16 cellular contexts compared by ENCODE assay signal in the genomic region with DNA sequence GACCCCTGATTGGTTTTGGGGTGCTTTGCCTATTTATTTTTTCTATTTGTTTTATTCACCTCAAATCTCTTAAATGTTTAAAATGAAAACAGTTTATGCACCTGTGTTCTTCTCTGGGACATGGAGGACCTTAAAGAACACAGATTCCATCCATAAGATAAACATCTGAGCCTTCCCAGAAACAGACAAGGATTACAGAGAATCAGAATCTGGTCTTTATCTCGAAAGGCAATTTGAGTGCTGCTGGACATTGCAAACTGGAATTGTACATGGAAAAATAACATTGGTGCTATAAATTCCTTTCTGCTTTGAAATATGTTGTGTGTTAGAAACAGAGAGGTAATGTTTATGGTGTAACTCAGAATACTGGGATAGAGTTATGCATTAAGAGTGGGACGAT.
"Had no signal": no experiment of that assay in that cellular context is flagged by ENCODE, and none has a peak within 500 bp of the region (broad histone marks: within the 10 kb centered on the region; RNA-seq: fewer than 3 reads in every experiment).

No MANE protein-coding gene starts in this region.

- H3K9me3 ChIP-seq: left lung, psoas muscle, right lobe of liver, thyroid gland had no signal

- H3K4me3 Mint-ChIP-seq: activated naive CD8-positive, alpha-beta T cell treated with anti-CD3 and anti-CD28 coated beads, Interleukin-2, amount 10 ng/mL, durations not matched to agents 7 days and 5 days; effector memory CD8-positive, alpha-beta T cell; memory B cell; stimulated activated naive CD8-positive, alpha-beta T cell treated with anti-CD3 and anti-CD28 coated beads, Interleukin-15, amount 100 ng/mL, for 72 hours had no signal

- H3K27ac ChIP-seq: right lobe of liver, thyroid gland had no signal

- H3K4me1 ChIP-seq: left lung, psoas muscle, right lobe of liver, thyroid gland had no signal

- H3K27me3 Mint-ChIP-seq: activated naive CD8-positive, alpha-beta T cell treated with anti-CD3 and anti-CD28 coated beads, Interleukin-2, amount 10 ng/mL, durations not matched to agents 7 days and 5 days; stimulated activated naive CD8-positive, alpha-beta T cell treated with anti-CD3 and anti-CD28 coated beads, Interleukin-15, amount 100 ng/mL, for 72 hours had no signal

- H3K36me3 ChIP-seq: left lung, right lobe of liver, thyroid gland had no signal

- H3K9me3 Mint-ChIP-seq: effector memory CD8-positive, alpha-beta T cell; memory B cell; stimulated activated naive CD8-positive, alpha-beta T cell treated with anti-CD3 and anti-CD28 coated beads, Interleukin-15, amount 100 ng/mL, for 72 hours had no signal

- DNase-seq: activated CD4-positive, alpha-beta T cell treated with anti-CD3 and anti-CD28 coated beads for 48 hours; activated naive CD4-positive, alpha-beta T cell; activated naive CD8-positive, alpha-beta T cell treated with anti-CD3 and anti-CD28 coated beads, Interleukin-2, amount 10 ng/mL, durations not matched to agents 7 days and 5 days; anterior cingulate cortex; cerebellar nuclear complex; dermis blood vessel endothelial cell; effector memory CD8-positive, alpha-beta T cell; hypothalamus; kidney; left lung; psoas muscle; right lobe of liver; stimulated activated naive CD8-positive, alpha-beta T cell treated with anti-CD3 and anti-CD28 coated beads, Interleukin-15, amount 100 ng/mL, for 72 hours; T-helper 2 cell; thyroid gland had no signal

- H3K27me3 ChIP-seq: left lung, right lobe of liver, thyroid gland had no signal

- H3K36me3 Mint-ChIP-seq: activated naive CD8-positive, alpha-beta T cell treated with anti-CD3 and anti-CD28 coated beads, Interleukin-2, amount 10 ng/mL, durations not matched to agents 7 days and 5 days; memory B cell had no signal

- H3K27ac Mint-ChIP-seq: activated naive CD8-positive, alpha-beta T cell treated with anti-CD3 and anti-CD28 coated beads, Interleukin-2, amount 10 ng/mL, durations not matched to agents 7 days and 5 days; effector memory CD8-positive, alpha-beta T cell; memory B cell had no signal

- H3K4me3 ChIP-seq: left lung, psoas muscle, right lobe of liver, thyroid gland had no signal

- H3K4me1 Mint-ChIP-seq: activated naive CD8-positive, alpha-beta T cell treated with anti-CD3 and anti-CD28 coated beads, Interleukin-2, amount 10 ng/mL, durations not matched to agents 7 days and 5 days; memory B cell; stimulated activated naive CD8-positive, alpha-beta T cell treated with anti-CD3 and anti-CD28 coated beads, Interleukin-15, amount 100 ng/mL, for 72 hours had no signal
